Comparison of ENCODE assay signal across 8 cellular contexts in genomic region chr14:77616133-77616453, GRCh38. TPM values are rescaled to one million over a fixed set of nuclear protein-coding genes. Genes with fewer than 3 reads are reported as not detected.
DNase-seq lines count a peak whose midpoint lies in the region; ATAC-seq and TF ChIP-seq lines count a peak whose summit lies in the region.

No MANE protein-coding gene starts in this region.

- POLR2A ChIA-PET in T-cell (lab: Charles Lee) = no interaction called here

- DNase-seq in H7 (no peak), T-cell (peak in 2 of 34 experiments; percentile 1 to 13), fibroblast of villous mesenchyme (ENCODE audit: low read depth) (no peak), sciatic nerve (ENCODE audit: low spot score) (peak; percentile 70), GDM1 (lab: John Stamatoyannopoulos, UW) (no peak), islet precursor cell (no peak)

- H3K27me3 ChIP-seq in H7 (ENCODE audit: control insufficient read depth, insufficient read depth, low read length) = no peaks in the 10 kb centered on the region

- no peaks in the 10 kb centered on the region for H3K36me3 ChIP-seq in H7 (replicated peaks; ENCODE audit: control insufficient read depth, insufficient read depth, low read length)

- TF ChIP-seq CTCF in C4-2B (conservative IDR thresholded peaks at IDR 0.05) (no peak), fibroblast of villous mesenchyme (IDR thresholded peaks at IDR 0.05; ENCODE audit: insufficient read depth, low read depth, low read length) (no peak)

- peak overlapping the region; percentile 79 for H3K4me3 ChIP-seq in H7 (ENCODE audit: insufficient read depth, low read depth, low read length)
- peak overlapping the region; percentile 95 for H3K4me3 ChIP-seq in fibroblast of villous mesenchyme (ENCODE audit: low read depth, low read length)

- H3K27ac ChIP-seq in C4-2B = peak overlapping the region; percentile 83

- ATAC-seq in T-cell (replicated peaks in 1 of 4) (peak in 2 of 4 experiments; percentile 3 to 5), sciatic nerve (no peak), GM19467 (IDR thresholded peaks at IDR 0.05; ENCODE audit: unreplicated experiment) (no peak)

- H3K4me3 Mint-ChIP-seq in T-cell = peak overlapping the region; percentile 84 to 96 (median 89)

- H3K9me3 Mint-ChIP-seq in T-cell = no peaks in the 10 kb centered on the region

- H3K27ac Mint-ChIP-seq in T-cell = peak overlapping the region; percentile 74 to 89

- H3K36me3 Mint-ChIP-seq in T-cell = no peaks in the 10 kb centered on the region

- no peaks in the 10 kb centered on the region for H3K27me3 Mint-ChIP-seq in T-cell

- H3K4me1 Mint-ChIP-seq in T-cell = peaks cover 44 to 46% (median 45%) of the 10 kb centered on the region in 3 donors

- CTCF ChIA-PET in T-cell (lab: Charles Lee) = no interaction called here

- intact Hi-C loops in sciatic nerve (cut with DNase I) = no loop called here

RNA-seq across cellular contexts. Expression of gene SPTLC2, which starts 0.3 kb away (rescaled TPM):
- total RNA-seq in H7 (2014; rRNA removed; shearing (Covaris generic)) = 20.5 and 22.7 TPM in 2 replicates
- total RNA-seq in T-cell (10 to 100 TPM; 20.8 to 33.7 (median 26.2) TPM), fibroblast of villous mesenchyme (38.3 and 48.4 TPM in 2 replicates), sciatic nerve (65.1 TPM)
